Comparison of ENCODE assay signal across 8 cellular contexts in genomic region chr15:99631256-99631655, GRCh38.
DNase-seq lines count a peak whose midpoint lies in the region; ATAC-seq and TF ChIP-seq lines count a peak whose summit lies in the region.

No MANE protein-coding gene starts in this region.

- DNase-seq in naive thymus-derived CD4-positive, alpha-beta T cell, result no peak
- DNase-seq in hepatocyte (ENCODE audit: low spot score), result no peak
- no peak for DNase-seq in brain microvascular endothelial cell
- no peak for DNase-seq in NCI-H1092 (lab: John Stamatoyannopoulos, UW)
- DNase-seq in hepatic stellate cell (ENCODE audit: low spot score), result no peak

- CTCF ChIA-PET in naive thymus-derived CD4-positive, alpha-beta T cell (lab: Charles Lee), result no interaction called here

- intact Hi-C loops in naive thymus-derived CD4-positive, alpha-beta T cell (cut with micrococcal nuclease), result no loop called here

- in situ Hi-C loops in brain microvascular endothelial cell (cut with HindIII; ENCODE audit: low pct_ligation_motif_present, low sequenced_read_pairs), result no loop called here

- peaks cover 55% of the 10 kb centered on the region for H3K36me3 ChIP-seq in OCI-LY1 (ENCODE audit: insufficient read depth, low read length)
- peaks cover 3 to 14% (median 9%) of the 10 kb centered on the region in 3 experiments for H3K36me3 ChIP-seq in naive thymus-derived CD4-positive, alpha-beta T cell (ENCODE audit: control insufficient read depth in 2 of 3, insufficient read depth in 3 of 3, low read length in 3 of 3)
- H3K36me3 ChIP-seq in hepatocyte (replicated peaks; ENCODE audit: insufficient read depth, low read depth), result no peaks in the 10 kb centered on the region
- no peaks in the 10 kb centered on the region for H3K36me3 ChIP-seq in brain microvascular endothelial cell (replicated peaks)

- POLR2A ChIA-PET in naive thymus-derived CD4-positive, alpha-beta T cell (lab: Charles Lee), result no interaction called here

- WGBS in hepatocyte (ENCODE audit: low lambda C conversion rate, missing lambda C conversion rate), result 70% methylated on average over 2 of the region's 2 CpGs

- H3K4me1 ChIP-seq in OCI-LY1 (ENCODE audit: insufficient read depth, low read length, severe bottlenecking) (peaks cover 24% of the 10 kb centered on the region), hepatocyte (ENCODE audit: insufficient read depth) (no peaks in the 10 kb centered on the region)
- peaks cover 0 to 8% of the 10 kb centered on the region in 2 donors for H3K4me1 ChIP-seq in naive thymus-derived CD4-positive, alpha-beta T cell (ENCODE audit: control insufficient read depth in 2 of 2, insufficient read depth in 2 of 2, low read length in 2 of 2)

- peak overlapping the region; percentile 51 for H3K9ac ChIP-seq in OCI-LY1 (ENCODE audit: low read length)

- H3K4me1 Mint-ChIP-seq in naive thymus-derived CD4-positive, alpha-beta T cell, result peaks cover 17 to 67% (median 57%) of the 10 kb centered on the region in 7 donors

- ATAC-seq in GM18868 (IDR thresholded peaks at IDR 0.05; ENCODE audit: unreplicated experiment) (peak; percentile 97), HG02840 (IDR thresholded peaks at IDR 0.05; ENCODE audit: low FRiP score, unreplicated experiment) (peak; percentile 94)
- ATAC-seq in naive thymus-derived CD4-positive, alpha-beta T cell, result peak; percentile 88

- H3K36me3 Mint-ChIP-seq in naive thymus-derived CD4-positive, alpha-beta T cell, result peaks cover 19 to 71% (median 42%) of the 10 kb centered on the region in 5 donors

- H2AFZ ChIP-seq in OCI-LY1 (ENCODE audit: low read length) (no peak overlapping the region), hepatocyte (no peak overlapping the region)

- H3K79me2 ChIP-seq in OCI-LY1 (ENCODE audit: insufficient read depth, low read length) (peaks cover 59% of the 10 kb centered on the region), hepatocyte (peaks cover 65% of the 10 kb centered on the region)

- H3K9me3 ChIP-seq in OCI-LY1 (ENCODE audit: low read length), result no peaks in the 10 kb centered on the region
- H3K9me3 ChIP-seq in naive thymus-derived CD4-positive, alpha-beta T cell (ENCODE audit: control insufficient read depth in 2 of 3, low read length in 3 of 3), result no peaks in the 10 kb centered on the region
- H3K9me3 ChIP-seq in hepatocyte (ENCODE audit: low read depth), result no peaks in the 10 kb centered on the region

- H3K9me3 Mint-ChIP-seq in naive thymus-derived CD4-positive, alpha-beta T cell, result peaks cover 0 to 21% (median 5%) of the 10 kb centered on the region in 11 donors

- no peak overlapping the region for H3K27ac Mint-ChIP-seq in naive thymus-derived CD4-positive, alpha-beta T cell

- peak overlapping the region; percentile 67 for H3K4me2 ChIP-seq in OCI-LY1 (ENCODE audit: low read length)
- H3K4me2 ChIP-seq in hepatocyte, result no peak overlapping the region

- H3K27ac ChIP-seq in OCI-LY1 (ENCODE audit: low read depth, low read length, poor library complexity, severe bottlenecking) (peak overlapping the region; percentile 87), hepatocyte (no peak overlapping the region), brain microvascular endothelial cell (no peak overlapping the region)
- H3K27ac ChIP-seq in naive thymus-derived CD4-positive, alpha-beta T cell (ENCODE audit: low read depth, low read length), result no peak overlapping the region

- no peak for TF ChIP-seq CTCF in OCI-LY1 (IDR thresholded peaks at IDR 0.05; ENCODE audit: low read length)
- no peak for TF ChIP-seq CTCF in hepatocyte (IDR thresholded peaks at IDR 0.05; ENCODE audit: poor library complexity)
- no peak for TF ChIP-seq CTCF in brain microvascular endothelial cell (IDR thresholded peaks at IDR 0.05; ENCODE audit: low read depth, low read length, missing control alignments)

- H3K27me3 ChIP-seq in OCI-LY1 (ENCODE audit: insufficient read depth, low read length) (no peaks in the 10 kb centered on the region), hepatocyte (no peaks in the 10 kb centered on the region), brain microvascular endothelial cell (replicated peaks) (no peaks in the 10 kb centered on the region)
- no peaks in the 10 kb centered on the region for H3K27me3 ChIP-seq in naive thymus-derived CD4-positive, alpha-beta T cell (ENCODE audit: control insufficient read depth in 2 of 2, insufficient read depth in 2 of 2, low read length in 2 of 2)

- peak overlapping the region in 1 of 10 donors; percentile 17 for H3K4me3 Mint-ChIP-seq in naive thymus-derived CD4-positive, alpha-beta T cell

- H4K20me1 ChIP-seq in OCI-LY1 (ENCODE audit: insufficient read depth, low read length), result no peaks in the 10 kb centered on the region
- no peaks in the 10 kb centered on the region for H4K20me1 ChIP-seq in hepatocyte (ENCODE audit: insufficient read depth, poor library complexity, severe bottlenecking)

- no peaks in the 10 kb centered on the region for H3K9me2 ChIP-seq in OCI-LY1 (ENCODE audit: low read depth, low read length)
- H3K9me2 ChIP-seq in hepatocyte (replicated peaks; ENCODE audit: insufficient read depth), result no peaks in the 10 kb centered on the region

- H3F3A ChIP-seq in OCI-LY1 (ENCODE audit: insufficient read depth, low read length), result no peaks in the 10 kb centered on the region

- no peaks in the 10 kb centered on the region for H3K27me3 Mint-ChIP-seq in naive thymus-derived CD4-positive, alpha-beta T cell

- H3K4me3 ChIP-seq in OCI-LY1 (ENCODE audit: low read depth, low read length, poor library complexity, severe bottlenecking), result peak overlapping the region; percentile 40
- no peak overlapping the region for H3K4me3 ChIP-seq in naive thymus-derived CD4-positive, alpha-beta T cell (ENCODE audit: low read length)
- no peak overlapping the region for H3K4me3 ChIP-seq in hepatocyte
- no peak overlapping the region for H3K4me3 ChIP-seq in brain microvascular endothelial cell (ENCODE audit: low read depth, low read length)
